Comparison of ENCODE assay signal across 12 cellular contexts in the genomic region with DNA sequence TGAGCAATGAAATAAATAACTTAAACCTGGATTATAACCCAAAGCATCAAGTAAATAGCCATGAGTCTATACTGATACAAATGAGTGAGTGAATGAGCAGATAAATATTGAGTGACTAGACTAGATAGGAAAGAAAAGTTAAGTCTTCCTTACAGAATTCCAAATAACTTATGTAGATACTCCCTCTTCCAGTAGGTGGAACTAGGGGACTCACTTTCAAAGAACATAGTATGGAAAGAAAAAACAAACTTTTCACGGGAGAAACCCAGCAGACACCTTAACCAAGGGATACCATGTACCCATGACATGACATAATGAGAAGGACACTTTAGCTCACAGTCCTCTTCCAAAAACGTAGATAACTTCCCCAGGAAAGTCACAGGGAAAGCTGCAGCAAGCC. TPM values are rescaled to one million over a fixed set of nuclear protein-coding genes. Genes with fewer than 3 reads are reported as not detected.
DNase-seq lines count a peak whose midpoint lies in the region; ATAC-seq and TF ChIP-seq lines count a peak whose summit lies in the region.
"Had no signal": no experiment of that assay in that cellular context is flagged by ENCODE, and none has a peak within 500 bp of the region (broad histone marks: within the 10 kb centered on the region; RNA-seq: fewer than 3 reads in every experiment).

No MANE protein-coding gene starts in this region.

- no peak for DNase-seq in MCF 10A (ENCODE audit: unreplicated experiment)
- DNase-seq in breast epithelium (ENCODE audit: low spot score in 2 of 2): no peak
- DNase-seq in foreskin fibroblast: peak in 1 of 2 donors; percentile 34
- no peak for DNase-seq in thyroid gland
- no peak for DNase-seq in NCI-H345 (lab: John Stamatoyannopoulos, UW)
- no peak for DNase-seq in Ammon's horn (ENCODE audit: low spot score)
- no peak for DNase-seq in body of pancreas
- DNase-seq: activated CD4-positive, alpha-beta T cell treated with anti-CD3 and anti-CD28 coated beads for 1 hour; NCI-H446 treated with DMSO at 0.1 percent for 48 hours; SHP77; stimulated activated naive CD8-positive, alpha-beta T cell treated with anti-CD3 and anti-CD28 coated beads, Interleukin-15, Interleukin-2, amounts not matched to agents 100 U/mL and 50 U/mL, for 24 hours had no signal

- CTCF ChIA-PET in MCF 10A (lab: Yijun Ruan, JAX): interaction anchor here (0.7 to 4.6 kb wide), 14 partner anchors 9 to 294 kb away, joined by 3 to 21 read pairs (median 3); no protein-coding TSS in a partner anchor

- BruUV-seq in MCF 10A (replicated peaks; lab: Mats Ljungman, UMichigan): no TSS peak

- H3K36me3 Mint-ChIP-seq in MCF 10A (ENCODE audit: insufficient read depth, unreplicated experiment): peaks cover 17% of the 10 kb centered on the region

- H3K9me3 Mint-ChIP-seq in MCF 10A (ENCODE audit: unreplicated experiment): no peaks in the 10 kb centered on the region

- no peaks in the 10 kb centered on the region for H3K27me3 Mint-ChIP-seq in MCF 10A (ENCODE audit: insufficient read depth, unreplicated experiment)

- H3K27ac Mint-ChIP-seq in MCF 10A (ENCODE audit: low read depth, unreplicated experiment): peak overlapping the region; percentile 59

- no peaks in the 10 kb centered on the region for H3K4me1 ChIP-seq in breast epithelium
- H3K4me1 ChIP-seq in thyroid gland: peaks cover 5 to 7% of the 10 kb centered on the region in 2 donors
- H3K4me1 ChIP-seq in body of pancreas: no peaks in the 10 kb centered on the region

- H3K36me3 ChIP-seq in breast epithelium (no peaks in the 10 kb centered on the region), thyroid gland (no peaks in the 10 kb centered on the region), body of pancreas (replicated peaks in 1 of 2; ENCODE audit: insufficient read depth in 1 of 2, low read depth in 2 of 2) (no peaks in the 10 kb centered on the region)

- WGBS in thyroid gland, 2 donors: 49 to 52% methylated on average over 2 of the region's 2 CpGs
- 55 to 64% methylated on average over 2 of the region's 2 CpGs for WGBS in body of pancreas, 2 donors

- no peak for ATAC-seq in body of pancreas
- ATAC-seq: stimulated activated naive CD8-positive, alpha-beta T cell treated with anti-CD3 and anti-CD28 coated beads, Interleukin-15, Interleukin-2, amounts not matched to agents 100 U/mL and 50 U/mL, for 24 hours had no signal

- H3K4me3 ChIP-seq in breast epithelium: no peak overlapping the region
- H3K4me3 ChIP-seq in foreskin fibroblast (ENCODE audit: low read depth in 1 of 2, low read length in 2 of 2): no peak overlapping the region
- no peak overlapping the region for H3K4me3 ChIP-seq in thyroid gland (replicated peaks in 1 of 3)
- H3K4me3 ChIP-seq in body of pancreas: no peak overlapping the region

- intact Hi-C loops in MCF 10A (cut with micrococcal nuclease): no loop called here
- intact Hi-C loops in breast epithelium (cut with DNase I; ENCODE audit: low total_unique reads): no loop called here
- intact Hi-C loops in thyroid gland (cut with DNase I): no loop called here
- intact Hi-C loops in body of pancreas (cut with DNase I): no loop called here

- no peaks in the 10 kb centered on the region for H3K27me3 ChIP-seq in breast epithelium
- no peaks in the 10 kb centered on the region for H3K27me3 ChIP-seq in thyroid gland
- H3K27me3 ChIP-seq in body of pancreas: no peaks in the 10 kb centered on the region

- H3K27ac ChIP-seq in breast epithelium (no peak overlapping the region), VCaP (no peak overlapping the region), thyroid gland (peak overlapping the region; percentile 48 to 80 (median 67)), body of pancreas (no peak overlapping the region)

- H3K9me3 ChIP-seq in breast epithelium (no peaks in the 10 kb centered on the region), thyroid gland (no peaks in the 10 kb centered on the region), body of pancreas (no peaks in the 10 kb centered on the region)

- POLR2A ChIA-PET in MCF 10A (lab: Yijun Ruan, JAX): interaction anchor here (0.8 to 4.2 kb wide), 3 partner anchors 24 to 32 kb away, joined by 3 to 19 read pairs (median 3); a partner anchor contains a TSS

- peaks cover 11% of the 10 kb centered on the region for H3K4me1 Mint-ChIP-seq in MCF 10A (ENCODE audit: insufficient read depth, unreplicated experiment)

- no peak overlapping the region for H3K4me3 Mint-ChIP-seq in MCF 10A (ENCODE audit: unreplicated experiment)

- no peak for TF ChIP-seq CTCF in MCF 10A (IDR thresholded peaks at IDR 0.05; ENCODE audit: unreplicated experiment)
- TF ChIP-seq CTCF in breast epithelium (IDR thresholded peaks at IDR 0.05): no peak
- TF ChIP-seq CTCF in VCaP (conservative IDR thresholded peaks at IDR 0.05): peak; percentile 61
- TF ChIP-seq CTCF in foreskin fibroblast (IDR thresholded peaks at IDR 0.05; ENCODE audit: low read depth, low read length): peak; percentile 10
- peak in 3 of 6 experiments; percentile 14 to 47 (median 31) for TF ChIP-seq CTCF in thyroid gland (IDR thresholded peaks at IDR 0.05)
- TF ChIP-seq CTCF in body of pancreas (IDR thresholded peaks at IDR 0.05): no peak

- TF ChIP-seq POLR2A in breast epithelium (IDR thresholded peaks at IDR 0.05) (no peak), thyroid gland (IDR thresholded peaks at IDR 0.05) (no peak), body of pancreas (IDR thresholded peaks at IDR 0.05) (no peak)

RNA-seq across cellular contexts. Expression of a gene that starts 32.2 kb away (rescaled TPM):
- total RNA-seq in MCF 10A (2022): 30.0 and 32.8 TPM in 2 replicates
- 10 to 100 TPM; 21.6 to 35.5 (median 27.8) TPM for total RNA-seq in breast epithelium
- total RNA-seq in thyroid gland: 10 to 100 TPM; 14.4 to 24.1 (median 20.0) TPM
- total RNA-seq in body of pancreas: 1 to 10 TPM; 6.9 to 9.6 TPM

Comparison
In these comparisons a context has a peak if more than half of its experiments do, and no peak if none do; other contexts are left out.
1. CTCF ChIP-seq: peak in VCaP (single experiment) and foreskin fibroblast (single experiment); none in MCF 10A (single experiment), breast epithelium (0 of 3) and body of pancreas (0 of 7).
2. H3K27ac ChIP-seq: peak in thyroid gland (3 of 3); none in breast epithelium (0 of 2), VCaP (single experiment) and body of pancreas (0 of 4).